Comparison of ENCODE assay signal across 13 cellular contexts in the genomic region with DNA sequence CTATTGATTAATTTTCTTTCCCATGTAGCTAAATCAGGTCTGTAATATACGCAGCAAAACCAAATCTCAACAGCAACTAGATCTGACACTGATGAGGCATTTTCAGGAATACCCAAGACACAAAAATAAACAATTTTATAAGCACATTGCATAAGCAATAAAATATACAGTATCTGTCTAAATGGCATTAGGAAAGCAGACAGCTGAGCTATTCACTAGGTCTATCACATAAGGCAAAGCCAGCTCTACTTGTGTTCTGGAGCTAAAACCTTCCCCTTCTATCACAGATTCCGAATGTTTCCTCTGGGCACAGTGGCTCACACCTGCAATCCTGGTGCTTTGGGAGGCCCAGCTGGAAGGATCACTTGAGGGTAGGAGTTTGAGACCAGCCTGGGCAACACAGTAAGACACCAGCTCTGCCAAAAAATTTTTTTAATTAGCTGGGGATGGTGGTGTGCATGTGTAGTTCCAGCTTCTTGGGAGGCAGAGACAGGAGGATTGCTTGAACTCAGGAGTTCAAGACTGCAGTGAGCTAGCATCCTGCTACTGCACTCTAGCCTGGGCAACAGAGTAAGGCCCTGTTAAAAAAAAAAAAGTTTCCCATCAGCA. TPM values are rescaled to one million over a fixed set of nuclear protein-coding genes. Genes with fewer than 3 reads are reported as not detected.
DNase-seq lines count a peak whose midpoint lies in the region; ATAC-seq and TF ChIP-seq lines count a peak whose summit lies in the region.
"Had no signal": no experiment of that assay in that cellular context is flagged by ENCODE, and none has a peak within 500 bp of the region (broad histone marks: within the 10 kb centered on the region; RNA-seq: fewer than 3 reads in every experiment).

No MANE protein-coding gene starts in this region.

- no peaks in the 10 kb centered on the region for H3K36me3 Mint-ChIP-seq in GM23338 (ENCODE audit: low read depth)
- H3K36me3 Mint-ChIP-seq in activated B cell treated with CpG ODN at 0.5 μM for 24 hours (ENCODE audit: low read depth), result peaks cover 17% of the 10 kb centered on the region
- H3K36me3 Mint-ChIP-seq in memory B cell, result peaks cover 11% of the 10 kb centered on the region
- H3K36me3 Mint-ChIP-seq in nephron progenitor cell (ENCODE audit: low read depth), result peaks cover 13% of the 10 kb centered on the region

- H3K27me3 Mint-ChIP-seq in GM23338 (ENCODE audit: insufficient read depth, low read depth, poor library complexity), result peaks cover 5% of the 10 kb centered on the region
- H3K27me3 Mint-ChIP-seq in activated B cell treated with CpG ODN at 0.5 μM for 24 hours, result no peaks in the 10 kb centered on the region
- H3K27me3 Mint-ChIP-seq in memory B cell, result no peaks in the 10 kb centered on the region
- no peaks in the 10 kb centered on the region for H3K27me3 Mint-ChIP-seq in nephron progenitor cell (ENCODE audit: low read depth, poor library complexity)

- H3K4me1 Mint-ChIP-seq in GM23338, result peaks cover 26% of the 10 kb centered on the region
- peaks cover 66% of the 10 kb centered on the region for H3K4me1 Mint-ChIP-seq in activated B cell treated with CpG ODN at 0.5 μM for 24 hours
- peaks cover 36% of the 10 kb centered on the region for H3K4me1 Mint-ChIP-seq in memory B cell
- H3K4me1 Mint-ChIP-seq in nephron progenitor cell, result no peaks in the 10 kb centered on the region

- H3K9me3 Mint-ChIP-seq in GM23338 (no peaks in the 10 kb centered on the region), activated B cell treated with CpG ODN at 0.5 μM for 24 hours (no peaks in the 10 kb centered on the region), memory B cell (no peaks in the 10 kb centered on the region), nephron progenitor cell (no peaks in the 10 kb centered on the region)

- H3K27ac Mint-ChIP-seq in GM23338, result peak overlapping the region; percentile 81
- peak overlapping the region; percentile 53 for H3K27ac Mint-ChIP-seq in activated B cell treated with CpG ODN at 0.5 μM for 24 hours
- no peak overlapping the region for H3K27ac Mint-ChIP-seq in memory B cell
- no peak overlapping the region for H3K27ac Mint-ChIP-seq in nephron progenitor cell

- peak; percentile 12; the same call in 2 of the 3 replicates for ATAC-seq in GM23338
- ATAC-seq in activated B cell treated with CpG ODN at 0.5 μM for 24 hours (ENCODE audit: low read depth), result no peak
- no peak for ATAC-seq in memory B cell (ENCODE audit: low read depth)
- no peak for ATAC-seq in GM18861 (IDR thresholded peaks at IDR 0.05; ENCODE audit: unreplicated experiment)

- H4K20me1 ChIP-seq in BLaER1 (peaks cover 85% of the 10 kb centered on the region), GM23338 (replicated peaks; ENCODE audit: insufficient read depth) (peaks cover 9% of the 10 kb centered on the region; the same call in 1 of the 2 replicates)

- DNase-seq in GM23338 (ENCODE audit: low spot score), result peak; percentile 32
- DNase-seq in activated B cell treated with CpG ODN at 0.5 μM for 24 hours, result no peak
- DNase-seq in memory B cell (ENCODE audit: low spot score in 2 of 2), result no peak
- DNase-seq in mucosa of gallbladder (ENCODE audit: low spot score), result no peak
- DNase-seq in head of caudate nucleus, result no peak
- no peak for DNase-seq in nephron progenitor cell
- DNase-seq: activated CD4-positive, alpha-beta T cell treated with anti-CD3 and anti-CD28 coated beads, Interleukin-2, amount 50 U/mL, for 4 hours; activated gamma-delta T cell; effector CD4-positive, alpha-beta T cell; NCI-H82; T1000 had no signal

- H3K27me3 ChIP-seq in BLaER1 (no peaks in the 10 kb centered on the region), GM23338 (ENCODE audit: insufficient read depth) (no peaks in the 10 kb centered on the region)

- H3K9me3 ChIP-seq in BLaER1, result peaks cover 11% of the 10 kb centered on the region

- intact Hi-C loops in activated B cell treated with CpG ODN at 0.5 μM for 24 hours (cut with micrococcal nuclease), result no loop called here
- intact Hi-C loops in head of caudate nucleus (cut with DNase I), result no loop called here

- peaks cover 92% of the 10 kb centered on the region for H3K79me2 ChIP-seq in GM23338 (replicated peaks; ENCODE audit: insufficient read depth)

- TF ChIP-seq CTCF in GM23338 (conservative IDR thresholded peaks at IDR 0.05; ENCODE audit: low read depth in 2 of 2), result no peak
- TF ChIP-seq CTCF in activated B cell treated with CpG ODN at 0.5 μM for 24 hours (IDR thresholded peaks at IDR 0.05), result no peak
- TF ChIP-seq CTCF in nephron progenitor cell (IDR thresholded peaks at IDR 0.05), result no peak

- no peaks in the 10 kb centered on the region for H3F3A ChIP-seq in GM23338 (replicated peaks; ENCODE audit: low read depth)

- CTCF ChIA-PET in activated B cell treated with CpG ODN at 0.5 μM for 24 hours (lab: Charles Lee), result no interaction called here

- H3K4me2 ChIP-seq in BLaER1 (peak overlapping the region; percentile 39; the same call in 1 of the 2 replicates), GM23338 (no peak overlapping the region)

- H3K4me3 ChIP-seq in BLaER1 (no peak overlapping the region), GM23338 (no peak overlapping the region)

- POLR2A ChIA-PET in activated B cell treated with CpG ODN at 0.5 μM for 24 hours (lab: Charles Lee), result interaction anchor here (0.5 to 2.2 kb wide), 3 partner anchors 18 to 115 kb away, joined by 3 to 13 read pairs (median 3); a partner anchor contains a TSS

- peaks cover 25% of the 10 kb centered on the region for H3K36me3 ChIP-seq in BLaER1
- H3K36me3 ChIP-seq in GM23338 (ENCODE audit: insufficient read depth), result no peaks in the 10 kb centered on the region

- no peak overlapping the region for H3K4me3 Mint-ChIP-seq in GM23338
- no peak overlapping the region for H3K4me3 Mint-ChIP-seq in activated B cell treated with CpG ODN at 0.5 μM for 24 hours
- peak overlapping the region; percentile 22 for H3K4me3 Mint-ChIP-seq in memory B cell
- H3K4me3 Mint-ChIP-seq in nephron progenitor cell, result no peak overlapping the region

- no peak overlapping the region for H3K27ac ChIP-seq in BLaER1
- H3K27ac ChIP-seq in GM23338 (ENCODE audit: low read depth), result peak overlapping the region; percentile 86

- no peak overlapping the region for H2AFZ ChIP-seq in GM23338

- peaks cover 20% of the 10 kb centered on the region for H3K4me1 ChIP-seq in BLaER1
- H3K4me1 ChIP-seq in GM23338 (ENCODE audit: insufficient read depth), result peaks cover 11% of the 10 kb centered on the region

- H3K9ac ChIP-seq in BLaER1, result no peak overlapping the region

- H3K9me2 ChIP-seq in GM23338 (ENCODE audit: insufficient read depth), result no peaks in the 10 kb centered on the region

TF ChIP-seq in GM23338, 12 proteins besides CTCF, POLR2A, EP300 and RAD21:
- TF ChIP-seq, protein P1, sequence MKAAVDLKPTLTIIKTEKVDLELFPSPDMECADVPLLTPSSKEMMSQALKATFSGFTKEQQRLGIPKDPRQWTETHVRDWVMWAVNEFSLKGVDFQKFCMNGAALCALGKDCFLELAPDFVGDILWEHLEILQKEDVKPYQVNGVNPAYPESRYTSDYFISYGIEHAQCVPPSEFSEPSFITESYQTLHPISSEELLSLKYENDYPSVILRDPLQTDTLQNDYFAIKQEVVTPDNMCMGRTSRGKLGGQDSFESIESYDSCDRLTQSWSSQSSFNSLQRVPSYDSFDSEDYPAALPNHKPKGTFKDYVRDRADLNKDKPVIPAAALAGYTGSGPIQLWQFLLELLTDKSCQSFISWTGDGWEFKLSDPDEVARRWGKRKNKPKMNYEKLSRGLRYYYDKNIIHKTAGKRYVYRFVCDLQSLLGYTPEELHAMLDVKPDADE (IDR thresholded peaks at IDR 0.05), result no peak
- TF ChIP-seq JUNB (IDR thresholded peaks at IDR 0.05; ENCODE audit: unreplicated experiment) (no peak), STAT1 (IDR thresholded peaks at IDR 0.05; ENCODE audit: unreplicated experiment) (no peak), EZH2 (IDR thresholded peaks at IDR 0.05; ENCODE audit: low read depth, unreplicated experiment) (no peak), POLR2AphosphoS5 (IDR thresholded peaks at IDR 0.05; ENCODE audit: low read depth) (no peak), CREB1 (CRISPR knock-in tag; IDR thresholded peaks at IDR 0.05; ENCODE audit: low read depth) (no peak), ZNF331 (CRISPR knock-in tag; IDR thresholded peaks at IDR 0.05; ENCODE audit: low read depth) (no peak), EZH2phosphoT487 (IDR thresholded peaks at IDR 0.05; ENCODE audit: unreplicated experiment) (no peak), ZNF114 (CRISPR knock-in tag; IDR thresholded peaks at IDR 0.05) (no peak)
- TF ChIP-seq, protein P2, sequence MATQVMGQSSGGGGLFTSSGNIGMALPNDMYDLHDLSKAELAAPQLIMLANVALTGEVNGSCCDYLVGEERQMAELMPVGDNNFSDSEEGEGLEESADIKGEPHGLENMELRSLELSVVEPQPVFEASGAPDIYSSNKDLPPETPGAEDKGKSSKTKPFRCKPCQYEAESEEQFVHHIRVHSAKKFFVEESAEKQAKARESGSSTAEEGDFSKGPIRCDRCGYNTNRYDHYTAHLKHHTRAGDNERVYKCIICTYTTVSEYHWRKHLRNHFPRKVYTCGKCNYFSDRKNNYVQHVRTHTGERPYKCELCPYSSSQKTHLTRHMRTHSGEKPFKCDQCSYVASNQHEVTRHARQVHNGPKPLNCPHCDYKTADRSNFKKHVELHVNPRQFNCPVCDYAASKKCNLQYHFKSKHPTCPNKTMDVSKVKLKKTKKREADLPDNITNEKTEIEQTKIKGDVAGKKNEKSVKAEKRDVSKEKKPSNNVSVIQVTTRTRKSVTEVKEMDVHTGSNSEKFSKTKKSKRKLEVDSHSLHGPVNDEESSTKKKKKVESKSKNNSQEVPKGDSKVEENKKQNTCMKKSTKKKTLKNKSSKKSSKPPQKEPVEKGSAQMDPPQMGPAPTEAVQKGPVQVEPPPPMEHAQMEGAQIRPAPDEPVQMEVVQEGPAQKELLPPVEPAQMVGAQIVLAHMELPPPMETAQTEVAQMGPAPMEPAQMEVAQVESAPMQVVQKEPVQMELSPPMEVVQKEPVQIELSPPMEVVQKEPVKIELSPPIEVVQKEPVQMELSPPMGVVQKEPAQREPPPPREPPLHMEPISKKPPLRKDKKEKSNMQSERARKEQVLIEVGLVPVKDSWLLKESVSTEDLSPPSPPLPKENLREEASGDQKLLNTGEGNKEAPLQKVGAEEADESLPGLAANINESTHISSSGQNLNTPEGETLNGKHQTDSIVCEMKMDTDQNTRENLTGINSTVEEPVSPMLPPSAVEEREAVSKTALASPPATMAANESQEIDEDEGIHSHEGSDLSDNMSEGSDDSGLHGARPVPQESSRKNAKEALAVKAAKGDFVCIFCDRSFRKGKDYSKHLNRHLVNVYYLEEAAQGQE (IDR thresholded peaks at IDR 0.05; ENCODE audit: unreplicated experiment), result no peak

RNA-seq across cellular contexts. Expression of a gene that starts 21.1 kb away (rescaled TPM):
- total RNA-seq in GM23338 (2014; rRNA removed; shearing (Covaris generic)), result 49.9 and 57.5 TPM in 2 replicates
- polyA plus RNA-seq in GM23338 (2016; fragmentation: Nextera tagmentation; extraction: Ambion mirVana), result 52.4 and 65.5 TPM in 2 replicates
- total RNA-seq in activated B cell treated with CpG ODN at 0.5 μM for 24 hours (66.4 and 76.5 TPM in 2 replicates), mucosa of gallbladder (31.0 TPM)

Comparison
In these comparisons a context has a peak if more than half of its experiments do, and no peak if none do; other contexts are left out.
1. H3K27ac Mint-ChIP-seq: peak in GM23338 (single experiment) and activated B cell treated with CpG ODN at 0.5 μM for 24 hours (single experiment); none in memory B cell (single experiment) and nephron progenitor cell (single experiment).